In genomic region chr19:13979224-13979623, GRCh38 we compare ENCODE assay signal across 1 cellular context.
TF ChIP-seq lines count a peak whose summit lies in the region.

No MANE protein-coding gene starts in this region.

TF ChIP-seq in GM23338, 12 proteins besides CTCF, POLR2A, EP300 and RAD21:
- TF ChIP-seq ZNF114 (CRISPR knock-in tag; IDR thresholded peaks at IDR 0.05) (no peak), POLR2AphosphoS5 (IDR thresholded peaks at IDR 0.05; ENCODE audit: low read depth) (no peak), NANOG (IDR thresholded peaks at IDR 0.05; ENCODE audit: borderline replicate concordance) (no peak), ZNF462 (CRISPR knock-in tag; IDR thresholded peaks at IDR 0.05) (no peak), CREB1 (CRISPR knock-in tag; IDR thresholded peaks at IDR 0.05; ENCODE audit: low read depth) (no peak), EZH2 (IDR thresholded peaks at IDR 0.05; ENCODE audit: low read depth, unreplicated experiment) (no peak), ETS1 (IDR thresholded peaks at IDR 0.05) (no peak), REST (IDR thresholded peaks at IDR 0.05; ENCODE audit: unreplicated experiment) (no peak), ZNF331 (CRISPR knock-in tag; IDR thresholded peaks at IDR 0.05; ENCODE audit: low read depth) (no peak), EZH2phosphoT487 (IDR thresholded peaks at IDR 0.05; ENCODE audit: unreplicated experiment) (no peak), JUNB (IDR thresholded peaks at IDR 0.05; ENCODE audit: unreplicated experiment) (no peak), STAT1 (IDR thresholded peaks at IDR 0.05; ENCODE audit: unreplicated experiment) (no peak)
